In the genomic region with DNA sequence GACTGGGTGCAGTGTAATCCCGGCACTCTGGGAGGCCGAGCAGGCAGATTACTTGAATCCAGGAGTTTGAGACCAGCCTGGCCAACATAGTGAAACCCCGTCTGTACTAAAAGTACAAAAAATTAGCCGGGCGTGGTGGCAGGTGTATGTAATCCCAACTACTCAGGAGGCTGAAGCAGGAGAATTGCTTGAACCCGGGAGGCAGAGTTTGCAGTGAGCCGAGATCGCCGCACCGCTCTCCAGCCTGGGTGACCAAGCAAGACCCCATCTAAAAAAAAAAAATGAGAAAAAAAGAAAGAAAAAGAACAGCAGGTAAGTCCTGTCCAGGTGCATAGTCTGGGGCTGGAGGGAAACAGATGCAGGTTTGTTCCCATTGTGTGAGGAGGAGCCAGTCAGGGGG, we compare ENCODE assay signal across 8 cellular contexts. TPM values are rescaled to one million over a fixed set of nuclear protein-coding genes. Genes with fewer than 3 reads are reported as not detected.
A peak's percentile ranks its signal among the peaks of the same experiment; 100 is the strongest.
DNase-seq lines count a peak whose midpoint lies in the region; ATAC-seq and TF ChIP-seq lines count a peak whose summit lies in the region.
"Not testable (repeated sequence)": the region's sequence is repeated elsewhere in the genome, so short reads cannot be mapped to it uniquely, and the experiment has no call there.
"Had no signal": no experiment of that assay in that cellular context is flagged by ENCODE, and none has a peak within 500 bp of the region (broad histone marks: within the 10 kb centered on the region; RNA-seq: fewer than 3 reads in every experiment).

No MANE protein-coding gene starts in this region.

- H3K9me2 ChIP-seq in PC-3 (replicated peaks; ENCODE audit: low read length), result not testable (repeated sequence)

- not testable (repeated sequence) for H3K27ac ChIP-seq in BLaER1; PC-3 (ENCODE audit: low read length)

- H3K27ac Mint-ChIP-seq in HFFc6, result peak overlapping the region; percentile 0; the same call in 1 of the 2 replicates
- H3K27ac Mint-ChIP-seq in activated T-cell treated with anti-CD3 and anti-CD28 coated beads, Interleukin-2, amount 50 U/mL, for 72 hours, result peak overlapping the region; percentile 38
- H3K27ac Mint-ChIP-seq in central memory CD8-positive, alpha-beta T cell (ENCODE audit: low read depth), result not testable (repeated sequence)
- peak overlapping the region in 3 of 6 donors; percentile 32 to 78 (median 57) for H3K27ac Mint-ChIP-seq in naive B cell
- H3K27ac Mint-ChIP-seq in progenitor cell of endocrine pancreas, result peak overlapping the region; percentile 24

- H2AFZ ChIP-seq in PC-3 (ENCODE audit: low read length), result 0 out of 2 replicates have a peak overlapping the region, but pooled peaks have one; percentile 44

- not testable (repeated sequence) for TF ChIP-seq CTCF in HFFc6 (IDR thresholded peaks at IDR 0.05); PC-3 (conservative IDR thresholded peaks at IDR 0.05; ENCODE audit: low read depth, low read length); progenitor cell of endocrine pancreas (IDR thresholded peaks at IDR 0.05; ENCODE audit: unreplicated experiment)

- H3K9ac ChIP-seq in BLaER1, result 0 out of 2 replicates have a peak overlapping the region, but pooled peaks have one; percentile 16
- not testable (repeated sequence) for H3K9ac ChIP-seq in PC-3 (ENCODE audit: low read length)

- intact Hi-C loops in PC-3 (cut with micrococcal nuclease), result loop anchor here (1.0 to 10.0 kb wide), 5 partner anchors 46 to 195 kb away; a partner anchor contains a TSS

- H3K4me1 ChIP-seq in BLaER1 (peaks cover 65% of the 10 kb centered on the region), PC-3 (ENCODE audit: insufficient read depth, low read length) (peaks cover 13% of the 10 kb centered on the region)

- not testable (repeated sequence) for H3K9me3 Mint-ChIP-seq in HFFc6; activated T-cell treated with anti-CD3 and anti-CD28 coated beads, Interleukin-2, amount 50 U/mL, for 72 hours; central memory CD8-positive, alpha-beta T cell; naive B cell; progenitor cell of endocrine pancreas (ENCODE audit: low read depth)

- not testable (repeated sequence) for DNase-seq in HFFc6; PC-3; activated T-cell treated with anti-CD3 and anti-CD28 coated beads, Interleukin-2, amount 50 U/mL, for 72 hours; central memory CD8-positive, alpha-beta T cell (ENCODE audit: low spot score in 2 of 2); naive B cell; progenitor cell of endocrine pancreas (ENCODE audit: low spot score, unreplicated experiment)

- not testable (repeated sequence) for BruUV-seq in PC-3 (replicated peaks; lab: Mats Ljungman, UMichigan)

- not testable (repeated sequence) for H3K9me3 ChIP-seq in BLaER1; PC-3 (ENCODE audit: low read length)

- POLR2A ChIA-PET in PC-3 (lab: Charles Lee; ENCODE audit: unreplicated experiment), result interaction anchor here (0.7 kb wide), 1 partner anchor 28 kb away, joined by 3 read pairs; no protein-coding TSS in a partner anchor

- H3K4me1 Mint-ChIP-seq in HFFc6 (ENCODE audit: low read depth), result peaks cover 14% of the 10 kb centered on the region; the same call in 1 of the 2 replicates
- H3K4me1 Mint-ChIP-seq in activated T-cell treated with anti-CD3 and anti-CD28 coated beads, Interleukin-2, amount 50 U/mL, for 72 hours (ENCODE audit: low read depth), result peaks cover 26% of the 10 kb centered on the region
- peaks cover 21% of the 10 kb centered on the region for H3K4me1 Mint-ChIP-seq in central memory CD8-positive, alpha-beta T cell
- peaks cover 27 to 53% (median 46%) of the 10 kb centered on the region in 3 donors for H3K4me1 Mint-ChIP-seq in naive B cell
- H3K4me1 Mint-ChIP-seq in progenitor cell of endocrine pancreas (ENCODE audit: low read depth), result not testable (repeated sequence)

- H3K79me2 ChIP-seq in PC-3 (ENCODE audit: low read length), result not testable (repeated sequence)

- CTCF ChIA-PET in PC-3 (lab: Charles Lee), result interaction anchor here (0.5 to 2.6 kb wide), 19 partner anchors 15 to 469 kb away, joined by 3 to 30 read pairs (median 4); no protein-coding TSS in a partner anchor

- H4K20me1 ChIP-seq in BLaER1; PC-3 (ENCODE audit: low read length): not testable (repeated sequence)

- ATAC-seq in PC-3; activated T-cell treated with anti-CD3 and anti-CD28 coated beads, Interleukin-2, amount 50 U/mL, for 72 hours (replicated peaks in 1 of 2); central memory CD8-positive, alpha-beta T cell (replicated peaks; ENCODE audit: extremely low read depth, poor library complexity, severe bottlenecking); naive B cell (ENCODE audit: low read depth in 2 of 2): not testable (repeated sequence)

- H3K27me3 Mint-ChIP-seq in HFFc6 (ENCODE audit: insufficient read depth); activated T-cell treated with anti-CD3 and anti-CD28 coated beads, Interleukin-2, amount 50 U/mL, for 72 hours (ENCODE audit: low read depth); central memory CD8-positive, alpha-beta T cell; naive B cell: not testable (repeated sequence)
- peaks cover 17% of the 10 kb centered on the region for H3K27me3 Mint-ChIP-seq in progenitor cell of endocrine pancreas

- not testable (repeated sequence) for H3F3A ChIP-seq in PC-3 (ENCODE audit: low read length, unreplicated experiment)

- not testable (repeated sequence) for H3K36me3 ChIP-seq in BLaER1; PC-3 (ENCODE audit: low read depth, low read length)

- H3K4me3 ChIP-seq in BLaER1; PC-3 (ENCODE audit: low read length): not testable (repeated sequence)

- H3K4me3 Mint-ChIP-seq in HFFc6; activated T-cell treated with anti-CD3 and anti-CD28 coated beads, Interleukin-2, amount 50 U/mL, for 72 hours; progenitor cell of endocrine pancreas (ENCODE audit: low read depth): not testable (repeated sequence)
- peak overlapping the region; percentile 25 for H3K4me3 Mint-ChIP-seq in central memory CD8-positive, alpha-beta T cell
- H3K4me3 Mint-ChIP-seq in naive B cell, result peak overlapping the region; percentile 29 to 92 (median 60)

- not testable (repeated sequence) for H3K27me3 ChIP-seq in BLaER1; PC-3 (ENCODE audit: low read length)

- H3K4me2 ChIP-seq in BLaER1 (peak overlapping the region; percentile 62), PC-3 (ENCODE audit: low read length) (peak overlapping the region; percentile 68)

- not testable (repeated sequence) for H3K36me3 Mint-ChIP-seq in HFFc6 (ENCODE audit: low read depth); activated T-cell treated with anti-CD3 and anti-CD28 coated beads, Interleukin-2, amount 50 U/mL, for 72 hours (ENCODE audit: insufficient read depth in 2 of 2); central memory CD8-positive, alpha-beta T cell (ENCODE audit: insufficient read depth); naive B cell; progenitor cell of endocrine pancreas (ENCODE audit: insufficient read depth)

RNA-seq across cellular contexts. Expression of a gene that starts 3.8 kb away (rescaled TPM):
- total RNA-seq in HFFc6 (2021; fragmentation: NEBNext Ultra II Directional; extraction: Animal tissue kit (Norgen Biotek cat#: 25700)), result under 1 TPM; 0.28 to 0.78 (median 0.43) TPM
- total RNA-seq in PC-3 (2014; rRNA removed), result 7.7 and 8.3 TPM in 2 replicates
- total RNA-seq in activated T-cell treated with anti-CD3 and anti-CD28 coated beads, Interleukin-2, amount 50 U/mL, for 72 hours, result 1 to 10 TPM; 3.7 to 7.6 TPM
- polyA plus RNA-seq in naive B cell (ENCODE audit: low read depth in 6 of 6), result 100 to 1,000 TPM; 394 to 597 (median 466) TPM
- total RNA-seq in progenitor cell of endocrine pancreas, result 0.89 and 1.1 TPM in 2 replicates
- total RNA-seq: H4 had no signal

RNA-seq across cellular contexts. Expression of a gene that starts 31.9 kb away (rescaled TPM):
- total RNA-seq in HFFc6 (2021; fragmentation: NEBNext Ultra II Directional; extraction: Animal tissue kit (Norgen Biotek cat#: 25700)), result 100 to 1,000 TPM; 344 to 392 (median 380) TPM
- total RNA-seq in PC-3 (2014; rRNA removed) (339 and 357 TPM in 2 replicates), progenitor cell of endocrine pancreas (213 and 220 TPM in 2 replicates)
- 100 to 1,000 TPM; 452 to 457 TPM for total RNA-seq in activated T-cell treated with anti-CD3 and anti-CD28 coated beads, Interleukin-2, amount 50 U/mL, for 72 hours
- polyA plus RNA-seq in naive B cell (ENCODE audit: low read depth in 6 of 6), result 100 to 1,000 TPM; 185 to 247 (median 209) TPM

RNA-seq across cellular contexts. Expression of a gene that starts 48.1 kb away (rescaled TPM):
- 10 to 100 TPM; 16.8 to 37.7 (median 34.0) TPM for total RNA-seq in HFFc6 (2021; fragmentation: NEBNext Ultra II Directional; extraction: Animal tissue kit (Norgen Biotek cat#: 25700))
- 57.4 and 60.4 TPM in 2 replicates for total RNA-seq in PC-3 (2014; rRNA removed)
- total RNA-seq in activated T-cell treated with anti-CD3 and anti-CD28 coated beads, Interleukin-2, amount 50 U/mL, for 72 hours, result 10 to 100 TPM; 62.9 to 95.3 TPM
- 10 to 100 TPM; 42.7 to 61.4 (median 51.9) TPM for polyA plus RNA-seq in naive B cell (ENCODE audit: low read depth in 6 of 6)
- 37.0 and 42.1 TPM in 2 replicates for total RNA-seq in progenitor cell of endocrine pancreas
